ENCODE assay signal across 8 cellular contexts in genomic region chr2:88590998-88591613, GRCh38. TPM values are rescaled to one million over a fixed set of nuclear protein-coding genes. Genes with fewer than 3 reads are reported as not detected.
DNase-seq lines count a peak whose midpoint lies in the region; ATAC-seq and TF ChIP-seq lines count a peak whose summit lies in the region.

No MANE protein-coding gene starts in this region.

- peak; percentile 80 for ATAC-seq in GM21576 (IDR thresholded peaks at IDR 0.05; ENCODE audit: unreplicated experiment)

- H3K4me3 ChIP-seq in Loucy (ENCODE audit: low read length, poor library complexity, severe bottlenecking) (no peak overlapping the region), cardiac fibroblast (replicated peaks in 1 of 2; ENCODE audit: low read depth in 2 of 2, low read length in 2 of 2) (no peak overlapping the region), kidney epithelial cell (ENCODE audit: low read depth, low read length) (no peak overlapping the region)

- TF ChIP-seq CTCF in Loucy (conservative IDR thresholded peaks at IDR 0.05; ENCODE audit: low read length) (peak; percentile 84), cardiac fibroblast (IDR thresholded peaks at IDR 0.05; ENCODE audit: low read depth, low read length) (peak; percentile 76), kidney epithelial cell (IDR thresholded peaks at IDR 0.05; ENCODE audit: insufficient read depth, low read length, poor library complexity, severe bottlenecking) (peak; percentile 75)

- no peaks in the 10 kb centered on the region for H3K4me1 ChIP-seq in Loucy (ENCODE audit: insufficient read depth, low read length, poor library complexity, severe bottlenecking)

- no peaks in the 10 kb centered on the region for H4K20me1 ChIP-seq in Loucy (ENCODE audit: insufficient read depth, low read length, poor library complexity, severe bottlenecking)

- no peak overlapping the region for H3K9ac ChIP-seq in Loucy (ENCODE audit: low read depth, low read length, poor library complexity, severe bottlenecking)

- peak; percentile 45 for DNase-seq in DMS79 treated with DMSO at 0.1 percent for 48 hours (lab: John Stamatoyannopoulos, UW)
- DNase-seq in DMS79 (lab: John Stamatoyannopoulos, UW): no peak
- DNase-seq in SKM-1 treated with dmso at 0.1 percent for 144 hours (lab: John Stamatoyannopoulos, UW; ENCODE audit: unreplicated experiment): peak; percentile 63
- DNase-seq in cardiac fibroblast (ENCODE audit: low read depth in 2 of 2): peak; percentile 80 to 81
- peak; percentile 35 for DNase-seq in kidney epithelial cell (ENCODE audit: low read depth)
- peak; percentile 38 for DNase-seq in stimulated activated CD8-positive, alpha-beta memory T cell treated with anti-CD3 and anti-CD28 coated beads, Interleukin-4, amount 100 ng/mL, for 48 hours

- H3K27me3 ChIP-seq in Loucy (ENCODE audit: insufficient read depth, low read length, poor library complexity, severe bottlenecking) (no peaks in the 10 kb centered on the region), kidney epithelial cell (ENCODE audit: control insufficient read depth, insufficient read depth, low read length) (no peaks in the 10 kb centered on the region)

- no peaks in the 10 kb centered on the region for H3K9me2 ChIP-seq in Loucy (replicated peaks; ENCODE audit: low read depth, low read length)

- H3K36me3 ChIP-seq in Loucy (ENCODE audit: insufficient read depth, low read length): peaks cover 87% of the 10 kb centered on the region
- no peaks in the 10 kb centered on the region for H3K36me3 ChIP-seq in kidney epithelial cell (ENCODE audit: control insufficient read depth, insufficient read depth, low read length)

- no peak overlapping the region for H2AFZ ChIP-seq in Loucy (ENCODE audit: low read length)

- no peaks in the 10 kb centered on the region for H3K79me2 ChIP-seq in Loucy (ENCODE audit: insufficient read depth, low read length)

- H3F3A ChIP-seq in Loucy (ENCODE audit: low read depth): no peaks in the 10 kb centered on the region

- no peaks in the 10 kb centered on the region for H3K9me3 ChIP-seq in Loucy (ENCODE audit: insufficient read depth, low read depth, low read length)

- H3K4me2 ChIP-seq in Loucy (ENCODE audit: low read depth, low read length, poor library complexity, severe bottlenecking): no peak overlapping the region

RNA-seq across cellular contexts. Expression of gene EIF2AK3, which starts 36.2 kb away (rescaled TPM):
- total RNA-seq in kidney epithelial cell: 11.9 and 14.0 TPM in 2 replicates
